12 cellular contexts compared by ENCODE assay signal in genomic region chr18:42192251-42193248, GRCh38.
A peak's percentile ranks its signal among the peaks of the same experiment; 100 is the strongest.
DNase-seq lines count a peak whose midpoint lies in the region; ATAC-seq and TF ChIP-seq lines count a peak whose summit lies in the region.
"Had no signal": no experiment of that assay in that cellular context is flagged by ENCODE, and none has a peak within 500 bp of the region (broad histone marks: within the 10 kb centered on the region; RNA-seq: fewer than 3 reads in every experiment).

No MANE protein-coding gene starts in this region.

- no peak overlapping the region for H3K4me2 ChIP-seq in trophoblast cell (ENCODE audit: low read length)
- H3K4me2 ChIP-seq in mesendoderm (ENCODE audit: low read length), result no peak overlapping the region
- no peak overlapping the region for H3K4me2 ChIP-seq in H9 (ENCODE audit: insufficient read depth, insufficient read length, low read length)

- H3K27ac Mint-ChIP-seq in H9, result no peak overlapping the region
- H3K27ac Mint-ChIP-seq: memory B cell, T-helper 17 cell had no signal

- peaks cover 5 to 13% (median 6%) of the 10 kb centered on the region in 3 experiments; a peak in 6 of 7 replicates for H3K36me3 Mint-ChIP-seq in H9 (ENCODE audit: insufficient read depth in 1 of 3, low read depth in 3 of 3)

- H3K27ac ChIP-seq in trophoblast cell (ENCODE audit: low read depth, low read length) (no peak overlapping the region), mesendoderm (ENCODE audit: low read depth, low read length) (no peak overlapping the region), H9 (ENCODE audit: insufficient read length, low read depth, low read length) (no peak overlapping the region)
- H3K27ac ChIP-seq: heart right ventricle had no signal

- H2AFZ ChIP-seq in trophoblast cell (ENCODE audit: insufficient read depth, low read length, poor library complexity) (no peak overlapping the region), H9 (ENCODE audit: low read length) (no peak overlapping the region)

- no peak overlapping the region for H3T11ph ChIP-seq in H9 (ENCODE audit: low read length)

- H4K91ac ChIP-seq in trophoblast cell (ENCODE audit: low read depth, low read length) (no peak overlapping the region), H9 (ENCODE audit: insufficient read length, low read depth, low read length) (no peak overlapping the region)

- H3K56ac ChIP-seq in mesendoderm (ENCODE audit: low read length), result no peak overlapping the region
- H3K56ac ChIP-seq in H9 (ENCODE audit: insufficient read length, low read depth, low read length), result no peak overlapping the region

- no peak overlapping the region for H3K4me3 ChIP-seq in trophoblast cell (ENCODE audit: low read depth, low read length)
- no peak overlapping the region for H3K4me3 ChIP-seq in mesendoderm (ENCODE audit: low read length)
- H3K4me3 ChIP-seq: heart right ventricle had no signal

- H3K23me2 ChIP-seq in H9 (ENCODE audit: insufficient read length, low read depth, low read length, poor library complexity, severe bottlenecking), result no peaks in the 10 kb centered on the region

- no peak for TF ChIP-seq CTCF in H9 (conservative IDR thresholded peaks at IDR 0.05)

- H4K20me1 ChIP-seq in H9 (ENCODE audit: control insufficient read depth, insufficient read depth, insufficient read length), result no peaks in the 10 kb centered on the region

- no peaks in the 10 kb centered on the region for H3K36me3 ChIP-seq in trophoblast cell (ENCODE audit: control insufficient read depth in 1 of 2, insufficient read depth in 2 of 2, low read length in 2 of 2)
- no peaks in the 10 kb centered on the region for H3K36me3 ChIP-seq in mesendoderm (ENCODE audit: control insufficient read depth, insufficient read depth, low read length)
- H3K36me3 ChIP-seq: heart right ventricle had no signal

- no CpG with 5 or more reads among the region's 5 CpGs for WGBS in trophoblast cell (ENCODE audit: extremely low coverage, insufficient coverage, insufficient read length)
- WGBS in mesendoderm (ENCODE audit: extremely low coverage, insufficient coverage, low lambda C conversion rate), result no CpG with 5 or more reads among the region's 5 CpGs
- no CpG with 5 or more reads among the region's 5 CpGs for WGBS in H9 (ENCODE audit: extremely low coverage, insufficient read length, low lambda C conversion rate)

- H3K9me3 Mint-ChIP-seq in H9, result peaks cover 12 to 15% of the 10 kb centered on the region in 2 experiments

- H3K27me3 Mint-ChIP-seq in H9 (ENCODE audit: low read depth), result no peaks in the 10 kb centered on the region
- H3K27me3 Mint-ChIP-seq: memory B cell, T-helper 17 cell had no signal

- H3K79me2 ChIP-seq in trophoblast cell (ENCODE audit: control insufficient read depth, insufficient read depth, low read length, poor library complexity) (no peaks in the 10 kb centered on the region), mesendoderm (ENCODE audit: control insufficient read depth, insufficient read depth, low read length) (no peaks in the 10 kb centered on the region), H9 (ENCODE audit: insufficient read depth, low read length) (no peaks in the 10 kb centered on the region)

- H2BK20ac ChIP-seq in H9 (ENCODE audit: low read depth, low read length, poor library complexity, severe bottlenecking), result no peak overlapping the region

- no peak overlapping the region for H3K9ac ChIP-seq in trophoblast cell (ENCODE audit: low read length)
- H3K9ac ChIP-seq in mesendoderm (ENCODE audit: low read length), result no peak overlapping the region
- no peak overlapping the region for H3K9ac ChIP-seq in H9 (ENCODE audit: extremely low read depth, insufficient read length, low read length)

- no peak for ATAC-seq in HG03432 (IDR thresholded peaks at IDR 0.05; ENCODE audit: unreplicated experiment)
- ATAC-seq: heart right ventricle, T-helper 17 cell had no signal

- H3K4ac ChIP-seq in trophoblast cell (ENCODE audit: low read depth, low read length), result no peak overlapping the region
- no peak overlapping the region for H3K4ac ChIP-seq in mesendoderm (ENCODE audit: low read depth, low read length)
- no peak overlapping the region for H3K4ac ChIP-seq in H9 (ENCODE audit: low read depth, low read length)

- no peak overlapping the region for H4K5ac ChIP-seq in mesendoderm (ENCODE audit: low read length)
- H4K5ac ChIP-seq in H9 (ENCODE audit: insufficient read length, low read depth, low read length), result no peak overlapping the region

- no peaks in the 10 kb centered on the region for H3K4me1 Mint-ChIP-seq in H9
- H3K4me1 Mint-ChIP-seq: memory B cell, T-helper 17 cell had no signal

- no peak overlapping the region for H3K4me3 Mint-ChIP-seq in H9
- H3K4me3 Mint-ChIP-seq: memory B cell, T-helper 17 cell had no signal

- no peak overlapping the region for H4K8ac ChIP-seq in trophoblast cell (ENCODE audit: low read depth, low read length)
- no peak overlapping the region for H4K8ac ChIP-seq in mesendoderm (ENCODE audit: low read depth, low read length)
- no peak overlapping the region for H4K8ac ChIP-seq in H9 (replicated peaks; ENCODE audit: insufficient read length, low read depth, low read length)

- no peak overlapping the region for H3K14ac ChIP-seq in trophoblast cell (ENCODE audit: low read length)
- no peak overlapping the region for H3K14ac ChIP-seq in H9 (ENCODE audit: insufficient read depth, low read length)

- H2BK120ac ChIP-seq in trophoblast cell (ENCODE audit: insufficient read depth, low read length, poor library complexity), result peak overlapping the region; percentile 66
- H2BK120ac ChIP-seq in mesendoderm (ENCODE audit: low read depth, low read length), result no peak overlapping the region
- no peak overlapping the region for H2BK120ac ChIP-seq in H9 (ENCODE audit: low read depth, low read length, poor library complexity, severe bottlenecking)

- peak overlapping the region; percentile 63 for H2BK5ac ChIP-seq in trophoblast cell (ENCODE audit: low read depth, low read length, poor library complexity)
- no peak overlapping the region for H2BK5ac ChIP-seq in mesendoderm (ENCODE audit: low read length)
- H2BK5ac ChIP-seq in H9 (ENCODE audit: insufficient read length, low read length), result no peak overlapping the region

- no peaks in the 10 kb centered on the region for H3K27me3 ChIP-seq in trophoblast cell (ENCODE audit: insufficient read depth, low read length)
- no peaks in the 10 kb centered on the region for H3K27me3 ChIP-seq in mesendoderm (ENCODE audit: insufficient read depth, low read length, poor library complexity)
- H3K27me3 ChIP-seq in H9 (ENCODE audit: insufficient read depth, low read length), result no peaks in the 10 kb centered on the region
- H3K27me3 ChIP-seq: heart right ventricle had no signal

- H2BK15ac ChIP-seq in mesendoderm (replicated peaks; ENCODE audit: low read depth) (no peak overlapping the region), H9 (ENCODE audit: low read depth, low read length) (no peak overlapping the region)

- peaks cover 0 to 2% of the 10 kb centered on the region in 2 experiments for H3K4me1 ChIP-seq in trophoblast cell (ENCODE audit: control insufficient read depth in 1 of 2, insufficient read depth in 2 of 2, low read length in 2 of 2)
- H3K4me1 ChIP-seq in mesendoderm (ENCODE audit: control insufficient read depth, low read depth, low read length), result no peaks in the 10 kb centered on the region
- H3K4me1 ChIP-seq in H9 (ENCODE audit: insufficient read depth, low read length), result no peaks in the 10 kb centered on the region
- H3K4me1 ChIP-seq: heart right ventricle had no signal

- H3K23ac ChIP-seq in trophoblast cell (ENCODE audit: low read length) (no peak overlapping the region), mesendoderm (ENCODE audit: low read length) (no peak overlapping the region), H9 (ENCODE audit: insufficient read length, low read depth, low read length) (no peak overlapping the region)

- no peak overlapping the region for H2AK5ac ChIP-seq in trophoblast cell (ENCODE audit: low read length)
- H2AK5ac ChIP-seq in mesendoderm (ENCODE audit: low read length), result no peak overlapping the region
- H2AK5ac ChIP-seq in H9 (ENCODE audit: insufficient read length, low read length), result no peak overlapping the region

- no peak overlapping the region for H3K18ac ChIP-seq in trophoblast cell (ENCODE audit: low read length)
- H3K18ac ChIP-seq in mesendoderm (ENCODE audit: low read length), result no peak overlapping the region
- H3K18ac ChIP-seq in H9 (ENCODE audit: insufficient read length, low read depth, low read length), result no peak overlapping the region

- DNase-seq in HPDE6-E6E7 (ENCODE audit: extremely low spot score) (peak; percentile 13), RPMI7951 (ENCODE audit: low read depth) (peak; percentile 84), epidermal melanocyte (ENCODE audit: insufficient read length, low spot score) (peak; percentile 31), trophoblast cell (peak; percentile 55 to 61), mesendoderm (no peak), activated gamma-delta T cell (lab: John Stamatoyannopoulos, UW) (no peak), H9 (no peak)
- DNase-seq: heart right ventricle, NCI-H524, T-helper 17 cell had no signal

- peaks cover 4% of the 10 kb centered on the region for H3K9me3 ChIP-seq in trophoblast cell (ENCODE audit: insufficient read depth, low read depth, low read length)
- H3K9me3 ChIP-seq in H9 (ENCODE audit: control insufficient read depth, low read depth, low read length), result no peaks in the 10 kb centered on the region
- H3K9me3 ChIP-seq: heart right ventricle had no signal

- H2BK12ac ChIP-seq in trophoblast cell (ENCODE audit: low read length), result no peak overlapping the region
- no peak overlapping the region for H2BK12ac ChIP-seq in H9 (ENCODE audit: insufficient read length, low read depth, low read length)

- H4K12ac ChIP-seq in trophoblast cell (ENCODE audit: low read depth, low read length), result no peak overlapping the region

- H3K79me1 ChIP-seq in trophoblast cell (ENCODE audit: low read length), result peaks cover 2% of the 10 kb centered on the region
- no peaks in the 10 kb centered on the region for H3K79me1 ChIP-seq in mesendoderm (ENCODE audit: low read length)
- no peaks in the 10 kb centered on the region for H3K79me1 ChIP-seq in H9 (ENCODE audit: insufficient read depth, low read depth, low read length, poor library complexity, severe bottlenecking)

Comparison
In these comparisons a context has a peak if more than half of its experiments do, and no peak if none do; other contexts are left out.
1. DNase-seq: peak in HPDE6-E6E7 (single experiment), RPMI7951 (single experiment), epidermal melanocyte (single experiment) and trophoblast cell (2 of 2); none in mesendoderm (single experiment), activated gamma-delta T cell (single experiment) and H9 (single experiment).